In genomic region chr2:74482801-74483674, GRCh38 we compare ENCODE assay signal across 8 cellular contexts. TPM values are rescaled to one million over a fixed set of nuclear protein-coding genes. Genes with fewer than 3 reads are reported as not detected.
DNase-seq lines count a peak whose midpoint lies in the region; ATAC-seq and TF ChIP-seq lines count a peak whose summit lies in the region.

A gene with protein sequence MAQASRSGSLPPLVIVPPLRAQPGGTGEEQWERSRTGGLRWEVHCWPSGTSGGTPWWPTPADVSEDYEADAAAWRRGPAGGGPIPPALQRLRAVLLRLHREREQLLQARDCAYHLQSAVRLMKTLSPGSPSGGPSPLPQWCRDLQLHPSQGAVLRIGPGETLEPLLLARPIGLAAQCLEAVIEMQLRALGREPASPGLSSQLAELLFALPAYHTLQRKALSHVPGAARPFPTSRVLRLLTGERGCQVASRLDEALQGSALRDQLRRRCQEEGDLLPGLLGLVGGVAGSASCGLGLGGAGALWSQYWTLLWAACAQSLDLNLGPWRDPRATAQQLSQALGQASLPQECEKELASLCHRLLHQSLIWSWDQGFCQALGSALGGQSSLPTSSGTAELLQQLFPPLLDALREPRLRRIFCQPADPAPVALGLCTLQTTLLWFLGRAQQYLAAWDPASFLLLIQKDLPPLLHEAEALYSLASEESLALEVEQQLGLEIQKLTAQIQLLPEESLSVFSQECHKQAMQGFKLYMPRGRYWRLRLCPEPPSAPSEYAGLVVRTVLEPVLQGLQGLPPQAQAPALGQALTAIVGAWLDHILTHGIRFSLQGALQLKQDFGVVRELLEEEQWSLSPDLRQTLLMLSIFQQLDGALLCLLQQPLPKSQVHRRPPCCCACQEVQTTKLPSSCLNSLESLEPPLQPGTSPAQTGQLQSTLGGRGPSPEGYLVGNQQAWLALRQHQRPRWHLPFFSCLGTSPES (minus strand): TSS chr2:74482998. CDS start chr2:74482837, 161 bp downstream.
TSS of gene TTC31 (plus strand) at chr2:74483081. CDS start at chr2:74483096, 15 bp downstream.

- peak within 1 kb of the TSS; percentile 85 for H2AFZ ChIP-seq in Karpas-422 (ENCODE audit: low read length)

- peaks cover 28% of the 10 kb centered on the region for H3K36me3 Mint-ChIP-seq in activated T-helper 1 cell treated with anti-CD3 and anti-CD28 coated beads, Interleukin-12 subunit alpha, Interleukin-12 subunit beta, Interleukin-2, Interleukin-4 antibody, amounts not matched to agents 30 ng/mL and 10 ng/mL and 1 ng/mL, durations not matched to agents 14 hours and 24 hours and 36 hours (ENCODE audit: low read depth)
- peaks cover 10% of the 10 kb centered on the region for H3K36me3 Mint-ChIP-seq in natural killer cell treated with Interleukin-12 subunit alpha and Interleukin-12 subunit beta and Interleukin-15 and Interleukin-18, amount 100 ng/mL, for 72 hours

- no peaks in the 10 kb centered on the region for H3K9me2 ChIP-seq in Karpas-422 (replicated peaks; ENCODE audit: insufficient read depth, low read length)

- H3K4me2 ChIP-seq in Karpas-422 (ENCODE audit: low read depth, low read length, poor library complexity, severe bottlenecking): peak within 1 kb of the TSS; percentile 88

- peak within 1 kb of the TSS; percentile 72 for H3K27ac ChIP-seq in Karpas-422 (ENCODE audit: low read length)

- no peaks in the 10 kb centered on the region for H3K27me3 Mint-ChIP-seq in activated T-helper 1 cell treated with anti-CD3 and anti-CD28 coated beads, Interleukin-12 subunit alpha, Interleukin-12 subunit beta, Interleukin-2, Interleukin-4 antibody, amounts not matched to agents 30 ng/mL and 10 ng/mL and 1 ng/mL, durations not matched to agents 14 hours and 24 hours and 36 hours (ENCODE audit: insufficient read depth)
- H3K27me3 Mint-ChIP-seq in natural killer cell treated with Interleukin-12 subunit alpha and Interleukin-12 subunit beta and Interleukin-15 and Interleukin-18, amount 100 ng/mL, for 72 hours: no peaks in the 10 kb centered on the region

- peak within 1 kb of the TSS; percentile 99 for H3K27ac Mint-ChIP-seq in activated T-helper 1 cell treated with anti-CD3 and anti-CD28 coated beads, Interleukin-12 subunit alpha, Interleukin-12 subunit beta, Interleukin-2, Interleukin-4 antibody, amounts not matched to agents 30 ng/mL and 10 ng/mL and 1 ng/mL, durations not matched to agents 14 hours and 24 hours and 36 hours
- peak within 1 kb of the TSS; percentile 90 to 93 for H3K27ac Mint-ChIP-seq in natural killer cell treated with Interleukin-12 subunit alpha and Interleukin-12 subunit beta and Interleukin-15 and Interleukin-18, amount 100 ng/mL, for 72 hours

- H3K4me1 ChIP-seq in Karpas-422 (ENCODE audit: low read length): peaks cover 29% of the 10 kb centered on the region

- H3K4me1 Mint-ChIP-seq in activated T-helper 1 cell treated with anti-CD3 and anti-CD28 coated beads, Interleukin-12 subunit alpha, Interleukin-12 subunit beta, Interleukin-2, Interleukin-4 antibody, amounts not matched to agents 30 ng/mL and 10 ng/mL and 1 ng/mL, durations not matched to agents 14 hours and 24 hours and 36 hours (ENCODE audit: low read depth): peaks cover 35% of the 10 kb centered on the region
- peaks cover 21 to 27% of the 10 kb centered on the region in 2 donors for H3K4me1 Mint-ChIP-seq in natural killer cell treated with Interleukin-12 subunit alpha and Interleukin-12 subunit beta and Interleukin-15 and Interleukin-18, amount 100 ng/mL, for 72 hours (ENCODE audit: low read depth in 2 of 2)

- no peaks in the 10 kb centered on the region for H3K27me3 ChIP-seq in Karpas-422 (ENCODE audit: low read length)

- H3K4me3 ChIP-seq in Karpas-422 (ENCODE audit: low read length): peak within 1 kb of the TSS; percentile 97
- peak within 1 kb of the TSS; percentile 100 for H3K4me3 ChIP-seq in fibroblast of mammary gland (ENCODE audit: control insufficient read depth, low read depth, low read length)

- H3K4me3 Mint-ChIP-seq in activated T-helper 1 cell treated with anti-CD3 and anti-CD28 coated beads, Interleukin-12 subunit alpha, Interleukin-12 subunit beta, Interleukin-2, Interleukin-4 antibody, amounts not matched to agents 30 ng/mL and 10 ng/mL and 1 ng/mL, durations not matched to agents 14 hours and 24 hours and 36 hours: peak within 1 kb of the TSS; percentile 99
- peak within 1 kb of the TSS; percentile 98 for H3K4me3 Mint-ChIP-seq in natural killer cell treated with Interleukin-12 subunit alpha and Interleukin-12 subunit beta and Interleukin-15 and Interleukin-18, amount 100 ng/mL, for 72 hours

- intact Hi-C loops in activated T-helper 1 cell treated with anti-CD3 and anti-CD28 coated beads, Interleukin-12 subunit alpha, Interleukin-12 subunit beta, Interleukin-2, Interleukin-4 antibody, amounts not matched to agents 30 ng/mL and 10 ng/mL and 1 ng/mL, durations not matched to agents 14 hours and 24 hours and 36 hours (cut with micrococcal nuclease): loop anchor here (1.0 kb wide), 12 partner anchors 11 to 746 kb away; partner anchors contain the start of genes AUP1, C2orf81, DOK1 and HTRA2

- no peaks in the 10 kb centered on the region for H4K20me1 ChIP-seq in Karpas-422 (ENCODE audit: insufficient read depth, low read depth, low read length)

- DNase-seq in EH (ENCODE audit: low read depth): peak; percentile 97
- peak; percentile 98 for DNase-seq in Karpas-422
- peak; percentile 95 for DNase-seq in RPMI7951 (ENCODE audit: low read depth)
- DNase-seq in activated T-helper 1 cell treated with anti-CD3 and anti-CD28 coated beads, Interleukin-12 subunit alpha, Interleukin-12 subunit beta, Interleukin-2, Interleukin-4 antibody, amounts not matched to agents 30 ng/mL and 10 ng/mL and 1 ng/mL, durations not matched to agents 14 hours and 24 hours and 36 hours (ENCODE audit: low spot score): peak; percentile 89
- peak; percentile 93 for DNase-seq in fibroblast of mammary gland (ENCODE audit: low read depth)
- DNase-seq in natural killer cell treated with Interleukin-12 subunit alpha and Interleukin-12 subunit beta and Interleukin-15 and Interleukin-18, amount 100 ng/mL, for 72 hours (ENCODE audit: low spot score): peak; percentile 95
- peak; percentile 94 for DNase-seq in stimulated activated naive CD8-positive, alpha-beta T cell treated with anti-CD3 and anti-CD28 coated beads, Interleukin-15, Interleukin-2, amounts not matched to agents 100 U/mL and 50 U/mL, for 24 hours

- H3K9me3 ChIP-seq in Karpas-422 (ENCODE audit: low read length): no peaks in the 10 kb centered on the region

- H3K36me3 ChIP-seq in Karpas-422 (ENCODE audit: insufficient read depth, low read length): peaks cover 8% of the 10 kb centered on the region; the same call in 1 of the 2 replicates

- peaks cover 54% of the 10 kb centered on the region for H3K79me2 ChIP-seq in Karpas-422 (ENCODE audit: low read length)

- H3K9me3 Mint-ChIP-seq in activated T-helper 1 cell treated with anti-CD3 and anti-CD28 coated beads, Interleukin-12 subunit alpha, Interleukin-12 subunit beta, Interleukin-2, Interleukin-4 antibody, amounts not matched to agents 30 ng/mL and 10 ng/mL and 1 ng/mL, durations not matched to agents 14 hours and 24 hours and 36 hours: no peaks in the 10 kb centered on the region
- H3K9me3 Mint-ChIP-seq in natural killer cell treated with Interleukin-12 subunit alpha and Interleukin-12 subunit beta and Interleukin-15 and Interleukin-18, amount 100 ng/mL, for 72 hours: no peaks in the 10 kb centered on the region

- peak; percentile 92 for ATAC-seq in GM21786 (IDR thresholded peaks at IDR 0.05; ENCODE audit: unreplicated experiment)
- peak; percentile 96 to 97 for ATAC-seq in natural killer cell treated with Interleukin-12 subunit alpha and Interleukin-12 subunit beta and Interleukin-15 and Interleukin-18, amount 100 ng/mL, for 72 hours
- ATAC-seq in stimulated activated naive CD8-positive, alpha-beta T cell treated with anti-CD3 and anti-CD28 coated beads, Interleukin-15, Interleukin-2, amounts not matched to agents 100 U/mL and 50 U/mL, for 24 hours: peak; percentile 93

- peak within 1 kb of the TSS; percentile 85 for H3K9ac ChIP-seq in Karpas-422 (ENCODE audit: low read length)

- TF ChIP-seq CTCF in fibroblast of mammary gland (conservative IDR thresholded peaks at IDR 0.05; ENCODE audit: control insufficient read depth, insufficient read depth, low read depth, low read length): peak; percentile 88

RNA-seq across cellular contexts. Expression of the first gene that starts in this region (rescaled TPM):
- total RNA-seq in Karpas-422 (2014; rRNA removed; shearing (Covaris generic); ENCODE audit: low replicate concordance): 47.7 and 50.5 TPM in 2 replicates
- 12.3 and 14.3 TPM in 2 replicates for total RNA-seq in RPMI7951 (2014; rRNA removed; shearing (Covaris generic))
- total RNA-seq in activated T-helper 1 cell treated with anti-CD3 and anti-CD28 coated beads, Interleukin-12 subunit alpha, Interleukin-12 subunit beta, Interleukin-2, Interleukin-4 antibody, amounts not matched to agents 30 ng/mL and 10 ng/mL and 1 ng/mL, durations not matched to agents 14 hours and 24 hours and 36 hours: 30.4 and 36.3 TPM in 2 replicates
- 10 to 100 TPM; 31.8 to 46.5 TPM for total RNA-seq in natural killer cell treated with Interleukin-12 subunit alpha and Interleukin-12 subunit beta and Interleukin-15 and Interleukin-18, amount 100 ng/mL, for 72 hours

RNA-seq across cellular contexts. Expression of gene TTC31, which starts in this region (rescaled TPM):
- 47.5 and 54.9 TPM in 2 replicates for total RNA-seq in Karpas-422 (2014; rRNA removed; shearing (Covaris generic); ENCODE audit: low replicate concordance)
- 17.3 and 17.5 TPM in 2 replicates for total RNA-seq in RPMI7951 (2014; rRNA removed; shearing (Covaris generic))
- total RNA-seq in activated T-helper 1 cell treated with anti-CD3 and anti-CD28 coated beads, Interleukin-12 subunit alpha, Interleukin-12 subunit beta, Interleukin-2, Interleukin-4 antibody, amounts not matched to agents 30 ng/mL and 10 ng/mL and 1 ng/mL, durations not matched to agents 14 hours and 24 hours and 36 hours: 30.2 and 32.2 TPM in 2 replicates
- total RNA-seq in natural killer cell treated with Interleukin-12 subunit alpha and Interleukin-12 subunit beta and Interleukin-15 and Interleukin-18, amount 100 ng/mL, for 72 hours: 10 to 100 TPM; 42.8 to 49.0 TPM

Comparison
In these comparisons a context has a peak if more than half of its experiments do, and no peak if none do; other contexts are left out.
1. Peak in every context shown above with its lines: DNase-seq, ATAC-seq, H3K4me3 ChIP-seq and H3K27ac ChIP-seq.